20 cellular contexts compared by ENCODE assay signal in the genomic region with DNA sequence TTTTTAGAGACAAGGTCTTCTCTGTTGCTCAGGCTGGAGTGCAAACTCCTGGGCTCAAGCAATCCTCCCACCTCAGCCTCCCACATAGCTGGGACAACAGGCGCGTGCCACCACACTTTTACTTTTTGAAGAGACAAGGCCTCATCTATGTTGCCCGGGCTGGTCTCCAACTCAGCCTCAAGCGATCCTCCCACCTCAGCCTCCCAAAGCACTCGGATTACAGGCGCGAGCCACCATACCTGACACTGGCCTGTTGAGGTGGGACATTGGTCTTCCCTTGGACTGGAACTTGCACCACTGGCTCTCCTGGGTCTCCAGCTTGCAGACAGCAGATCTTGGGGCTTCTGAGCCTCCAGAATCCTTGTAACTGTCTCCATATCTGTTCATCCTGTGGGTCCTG.
DNase-seq lines count a peak whose midpoint lies in the region; ATAC-seq, FAIRE-seq and TF ChIP-seq lines count a peak whose summit lies in the region.
"Had no signal": no experiment of that assay in that cellular context is flagged by ENCODE, and none has a peak within 500 bp of the region (broad histone marks: within the 10 kb centered on the region; RNA-seq: fewer than 3 reads in every experiment).

No MANE protein-coding gene starts in this region.

- intact Hi-C loops in Right ventricle myocardium superior (cut with DNase I) = no loop called here
- intact Hi-C loops in heart right ventricle (cut with DNase I) = no loop called here
- intact Hi-C loops in sciatic nerve (cut with DNase I) = no loop called here

- peaks cover 0 to 3% (median 0%) of the 10 kb centered on the region in 11 experiments; a peak in 1 of 22 replicates for H4K20me1 ChIP-seq in BLaER1 treated with 17β-estradiol and CSF1 and Interleukin-3, amounts not matched to agents 10 nM and 100 nM

- peak; percentile 16 for DNase-seq in Right ventricle myocardium superior
- no peak for DNase-seq in heart right ventricle
- DNase-seq in RWPE2 (ENCODE audit: low spot score) = peak; percentile 21
- DNase-seq in sciatic nerve (ENCODE audit: low spot score) = peak; percentile 37
- no peak for DNase-seq in frontal cortex (ENCODE audit: low spot score in 2 of 2)
- DNase-seq in NCI-H2171 treated with DMSO at 0.1 percent for 48 hours (lab: John Stamatoyannopoulos, UW) = no peak
- DNase-seq: CD8-positive, alpha-beta T cell; COR-L47; DMS153; DMS79 treated with DMSO at 0.1 percent for 48 hours; EL; GM23248 had no signal

- ATAC-seq in Right ventricle myocardium superior (ENCODE audit: poor library complexity) (no peak), heart right ventricle (no peak), RWPE2 (ENCODE audit: low read depth) (no peak), sciatic nerve (no peak), HG03571 (IDR thresholded peaks at IDR 0.05; ENCODE audit: unreplicated experiment) (no peak)
- ATAC-seq: CD8-positive, alpha-beta T cell had no signal

- no peaks in the 10 kb centered on the region for H3K27me3 ChIP-seq in heart right ventricle
- no peaks in the 10 kb centered on the region for H3K27me3 ChIP-seq in BLaER1 treated with 17β-estradiol and CSF1 and Interleukin-3, amounts not matched to agents 10 nM and 100 nM
- no peaks in the 10 kb centered on the region for H3K27me3 ChIP-seq in RWPE2 (ENCODE audit: insufficient read depth, poor library complexity, severe bottlenecking)

- H3K36me3 ChIP-seq in heart right ventricle (no peaks in the 10 kb centered on the region), RWPE2 (ENCODE audit: low read depth) (no peaks in the 10 kb centered on the region)
- no peaks in the 10 kb centered on the region for H3K36me3 ChIP-seq in BLaER1 treated with 17β-estradiol and CSF1 and Interleukin-3, amounts not matched to agents 10 nM and 100 nM

- no peak overlapping the region for H3K4me3 ChIP-seq in heart right ventricle
- no peak overlapping the region for H3K4me3 ChIP-seq in BLaER1 treated with 17β-estradiol and CSF1 and Interleukin-3, amounts not matched to agents 10 nM and 100 nM
- H3K4me3 ChIP-seq in RWPE2 (ENCODE audit: severe bottlenecking) = no peak overlapping the region
- H3K4me3 ChIP-seq: GM23248 had no signal

- no peak for FAIRE-seq in frontal cortex (lab: Jason Lieb, UNC)
- FAIRE-seq: A204.1, D721Med, G401.6, GM12891, H54 had no signal

- no peaks in the 10 kb centered on the region for H3K9me3 ChIP-seq in heart right ventricle
- H3K9me3 ChIP-seq in BLaER1 treated with 17β-estradiol and CSF1 and Interleukin-3, amounts not matched to agents 10 nM and 100 nM (replicated peaks in 1 of 11) = no peaks in the 10 kb centered on the region
- no peaks in the 10 kb centered on the region for H3K9me3 ChIP-seq in RWPE2 (ENCODE audit: severe bottlenecking)

- H3K27ac ChIP-seq in heart right ventricle = no peak overlapping the region
- peak overlapping the region in 6 of 11 experiments; percentile 48 to 83 (median 80); a peak in 9 of 22 replicates for H3K27ac ChIP-seq in BLaER1 treated with 17β-estradiol and CSF1 and Interleukin-3, amounts not matched to agents 10 nM and 100 nM
- no peak overlapping the region for H3K27ac ChIP-seq in RWPE2 (ENCODE audit: poor library complexity, severe bottlenecking)
- H3K27ac ChIP-seq: GM23248, HL-60 had no signal

- TF ChIP-seq CTCF in heart right ventricle (IDR thresholded peaks at IDR 0.05) (no peak), RWPE2 (IDR thresholded peaks at IDR 0.05; ENCODE audit: poor library complexity, severe bottlenecking) (no peak)

- H3K4me1 ChIP-seq in heart right ventricle = peaks cover 4 to 27% (median 20%) of the 10 kb centered on the region in 9 donors
- peaks cover 63 to 99% (median 98%) of the 10 kb centered on the region in 10 experiments for H3K4me1 ChIP-seq in BLaER1 treated with 17β-estradiol and CSF1 and Interleukin-3, amounts not matched to agents 10 nM and 100 nM
- no peaks in the 10 kb centered on the region for H3K4me1 ChIP-seq in RWPE2 (ENCODE audit: insufficient read depth, poor library complexity, severe bottlenecking)

- H3K9ac ChIP-seq in BLaER1 treated with 17β-estradiol and CSF1 and Interleukin-3, amounts not matched to agents 10 nM and 100 nM = no peak overlapping the region
- H3K9ac ChIP-seq: GM23248 had no signal

- 82% methylated on average over 7 of the region's 7 CpGs for WGBS in heart right ventricle, 2 donors

- H3K4me2 ChIP-seq in BLaER1 treated with 17β-estradiol and CSF1 and Interleukin-3, amounts not matched to agents 10 nM and 100 nM = peak overlapping the region in 9 of 11 experiments; percentile 61 to 93 (median 88); a peak in 14 of 22 replicates

Comparison
In these comparisons a context has a peak if more than half of its experiments do, and no peak if none do; other contexts are left out.
1. DNase-seq: peak in Right ventricle myocardium superior (single experiment), RWPE2 (single experiment) and sciatic nerve (single experiment); none in heart right ventricle (0 of 2), frontal cortex (0 of 2) and NCI-H2171 treated with DMSO at 0.1 percent for 48 hours (single experiment).
2. H3K27ac ChIP-seq: peak in BLaER1 treated with 17β-estradiol and CSF1 and Interleukin-3, amounts not matched to agents 10 nM and 100 nM (6 of 11); none in heart right ventricle (0 of 10) and RWPE2 (single experiment).